ENCODE assay signal across 8 cellular contexts in genomic region chr19:893775-894090, GRCh38. TPM values are rescaled to one million over a fixed set of nuclear protein-coding genes. Genes with fewer than 3 reads are reported as not detected.
A peak's percentile ranks its signal among the peaks of the same experiment; 100 is the strongest.
DNase-seq lines count a peak whose midpoint lies in the region; ATAC-seq, FAIRE-seq and TF ChIP-seq lines count a peak whose summit lies in the region.

No MANE protein-coding gene starts in this region.

- H3K4me1 Mint-ChIP-seq in progenitor cell of endocrine pancreas (ENCODE audit: low read depth) = peaks cover 3% of the 10 kb centered on the region

- H3K27me3 Mint-ChIP-seq in progenitor cell of endocrine pancreas = no peaks in the 10 kb centered on the region

- H3K9me3 ChIP-seq in DND-41 (ENCODE audit: insufficient read depth, low read length, severe bottlenecking) = no peaks in the 10 kb centered on the region
- H3K9me3 ChIP-seq in OCI-LY1 (ENCODE audit: low read length) = no peaks in the 10 kb centered on the region
- no peaks in the 10 kb centered on the region for H3K9me3 ChIP-seq in kidney (ENCODE audit: control insufficient read depth in 1 of 2, low read length in 2 of 2)

- H2AFZ ChIP-seq in DND-41 (ENCODE audit: low read depth, low read length) (peak overlapping the region; percentile 55; the same call in 1 of the 2 replicates), OCI-LY1 (ENCODE audit: low read length) (no peak overlapping the region)

- H3K79me2 ChIP-seq in DND-41 (ENCODE audit: insufficient read depth, low read length) (peaks cover 21% of the 10 kb centered on the region), OCI-LY1 (ENCODE audit: insufficient read depth, low read length) (no peaks in the 10 kb centered on the region)

- peaks cover 4% of the 10 kb centered on the region; the same call in 1 of the 2 replicates for H3F3A ChIP-seq in OCI-LY1 (ENCODE audit: insufficient read depth, low read length)

- H3K27ac ChIP-seq in DND-41 (ENCODE audit: low read length) (peak overlapping the region; percentile 86), OCI-LY1 (ENCODE audit: low read depth, low read length, poor library complexity, severe bottlenecking) (peak overlapping the region; percentile 54), dorsolateral prefrontal cortex (peak overlapping the region; percentile 73 to 100 (median 97)), kidney (ENCODE audit: low read depth in 2 of 2, low read length in 2 of 2) (peak overlapping the region in 1 of 2 donors; percentile 98)

- H3K36me3 ChIP-seq in DND-41 (ENCODE audit: insufficient read depth, low read length) (peaks cover 29% of the 10 kb centered on the region), OCI-LY1 (ENCODE audit: insufficient read depth, low read length) (peaks cover 26% of the 10 kb centered on the region), kidney (ENCODE audit: control insufficient read depth in 1 of 2, insufficient read depth in 2 of 2, low read length in 2 of 2) (peaks cover under 1 to 4% of the 10 kb centered on the region in 2 donors)

- peaks cover 5% of the 10 kb centered on the region for H3K36me3 Mint-ChIP-seq in progenitor cell of endocrine pancreas (ENCODE audit: insufficient read depth)

- no peaks in the 10 kb centered on the region for H3K9me3 Mint-ChIP-seq in progenitor cell of endocrine pancreas (ENCODE audit: low read depth)

- H3K27ac Mint-ChIP-seq in progenitor cell of endocrine pancreas = peak overlapping the region; percentile 100

- H3K9ac ChIP-seq in DND-41 (ENCODE audit: low read depth, low read length) (peak overlapping the region; percentile 90), OCI-LY1 (ENCODE audit: low read length) (peak overlapping the region; percentile 92; the same call in 1 of the 2 replicates), kidney (ENCODE audit: low read length in 2 of 2) (no peak overlapping the region)

- no peak for DNase-seq in DND-41
- no peak for DNase-seq in dorsolateral prefrontal cortex
- no peak for DNase-seq in progenitor cell of endocrine pancreas (ENCODE audit: low spot score, unreplicated experiment)
- DNase-seq in kidney = no peak

- H3K9me2 ChIP-seq in OCI-LY1 (ENCODE audit: low read depth, low read length) = no peaks in the 10 kb centered on the region

- H3K4me1 ChIP-seq in DND-41 (ENCODE audit: insufficient read depth, low read length) = peaks cover 27% of the 10 kb centered on the region
- peaks cover 12% of the 10 kb centered on the region for H3K4me1 ChIP-seq in OCI-LY1 (ENCODE audit: insufficient read depth, low read length, severe bottlenecking)
- H3K4me1 ChIP-seq in kidney (ENCODE audit: control insufficient read depth in 1 of 2, insufficient read depth in 1 of 2, low read depth in 1 of 2, low read length in 2 of 2) = peaks cover 0 to 2% of the 10 kb centered on the region in 2 donors

- H3K4me3 Mint-ChIP-seq in progenitor cell of endocrine pancreas (ENCODE audit: low read depth) = peak overlapping the region; percentile 87

- ATAC-seq in DND-41 (ENCODE audit: insufficient read depth, low read depth) (no peak), GM18870 (IDR thresholded peaks at IDR 0.05; ENCODE audit: unreplicated experiment) (no peak), GM21737 (IDR thresholded peaks at IDR 0.05; ENCODE audit: unreplicated experiment) (no peak), HG03135 (IDR thresholded peaks at IDR 0.05; ENCODE audit: unreplicated experiment) (no peak)

- intact Hi-C loops in dorsolateral prefrontal cortex (cut with DNase I) = loop anchor here (1.0 to 10.0 kb wide), 2 partner anchors 96 to 319 kb away; partner anchors contain the start of genes BSG (in 1 of the 2) and PTBP1 (in 1 of the 2)
- intact Hi-C loops in kidney (cut with DNase I) = no loop called here

- H3K27me3 ChIP-seq in DND-41 (ENCODE audit: insufficient read depth, low read length, poor library complexity) (no peaks in the 10 kb centered on the region), OCI-LY1 (ENCODE audit: insufficient read depth, low read length) (no peaks in the 10 kb centered on the region), dorsolateral prefrontal cortex (no peaks in the 10 kb centered on the region)

- TF ChIP-seq CTCF in DND-41 (IDR thresholded peaks at IDR 0.05; ENCODE audit: borderline replicate concordance, extremely low read depth, low read length, poor library complexity, severe bottlenecking) (no peak), OCI-LY1 (IDR thresholded peaks at IDR 0.05; ENCODE audit: low read length) (no peak), dorsolateral prefrontal cortex (IDR thresholded peaks at IDR 0.05 in 54 of 56, conservative IDR thresholded peaks at IDR 0.05 in 2 of 56; ENCODE audit: low read depth in 1 of 56, partially characterized antibody in 56 of 56) (no peak), progenitor cell of endocrine pancreas (IDR thresholded peaks at IDR 0.05; ENCODE audit: unreplicated experiment) (no peak), kidney (IDR thresholded peaks at IDR 0.05; ENCODE audit: borderline replicate concordance, extremely low read depth, insufficient read depth) (no peak)

- peak overlapping the region in 1 of 2 experiments; percentile 88; a peak in 2 of 4 replicates for H3K4me3 ChIP-seq in DND-41 (ENCODE audit: low read depth in 1 of 2, low read length in 2 of 2)
- H3K4me3 ChIP-seq in OCI-LY1 (ENCODE audit: low read depth, low read length, poor library complexity, severe bottlenecking) = peak overlapping the region; percentile 76
- H3K4me3 ChIP-seq in dorsolateral prefrontal cortex = peak overlapping the region in 58 of 59 donors; percentile 59 to 98 (median 83)
- peak overlapping the region in 1 of 2 donors; percentile 69 for H3K4me3 ChIP-seq in kidney (ENCODE audit: low read length in 2 of 2)

- no peak for FAIRE-seq in kidney (lab: Jason Lieb, UNC)

- H4K20me1 ChIP-seq in DND-41 (ENCODE audit: insufficient read depth, low read length) (no peaks in the 10 kb centered on the region; the same call in 1 of the 2 replicates), OCI-LY1 (ENCODE audit: insufficient read depth, low read length) (no peaks in the 10 kb centered on the region)

- peak overlapping the region; percentile 52 for H3K4me2 ChIP-seq in DND-41 (ENCODE audit: insufficient read depth, low read length)
- peak overlapping the region; percentile 64 for H3K4me2 ChIP-seq in OCI-LY1 (ENCODE audit: low read length)

RNA-seq across cellular contexts. Expression of gene RNU6-9, which starts 0.4 kb away (rescaled TPM):
- not detected for total RNA-seq in dorsolateral prefrontal cortex
- not detected in 2 replicates for total RNA-seq in progenitor cell of endocrine pancreas
- total RNA-seq in kidney = not detected
- polyA plus RNA-seq in kidney (ENCODE audit: insufficient read depth, low read depth, low replicate concordance) = not detected

RNA-seq across cellular contexts. Expression of gene MED16, which starts 0.7 kb away (rescaled TPM):
- total RNA-seq in dorsolateral prefrontal cortex (100 to 1,000 TPM in 1 of 120 experiments, 10 to 100 TPM in 119; 48.8 to 100 (median 63.9) TPM), progenitor cell of endocrine pancreas (87.2 and 91.7 TPM in 2 replicates), kidney (56.5 TPM)
- 72.1 TPM for polyA plus RNA-seq in kidney (ENCODE audit: insufficient read depth, low read depth, low replicate concordance)

RNA-seq across cellular contexts. Expression of gene R3HDM4, which starts 19.3 kb away (rescaled TPM):
- 10 to 100 TPM; 26.1 to 60.5 (median 37.5) TPM for total RNA-seq in dorsolateral prefrontal cortex
- 61.4 and 63.1 TPM in 2 replicates for total RNA-seq in progenitor cell of endocrine pancreas
- total RNA-seq in kidney = 71.4 TPM
- 47.4 TPM for polyA plus RNA-seq in kidney (ENCODE audit: insufficient read depth, low read depth, low replicate concordance)

RNA-seq across cellular contexts. Expression of gene KISS1R, which starts 23.4 kb away (rescaled TPM):
- total RNA-seq in dorsolateral prefrontal cortex (1 to 10 TPM in 59 of 120 experiments, under 1 TPM in 56, not detected in 5; 0.29 to 3.5 (median 1.0) TPM), progenitor cell of endocrine pancreas (5.8 and 6.1 TPM in 2 replicates), kidney (0.69 TPM)
- not detected for polyA plus RNA-seq in kidney (ENCODE audit: insufficient read depth, low read depth, low replicate concordance)

RNA-seq across cellular contexts. Expression of gene ARID3A, which starts 32.1 kb away (rescaled TPM):
- 10 to 100 TPM in 40 of 120 experiments, 1 to 10 TPM in 80; 3.8 to 17.6 (median 8.7) TPM for total RNA-seq in dorsolateral prefrontal cortex
- total RNA-seq in progenitor cell of endocrine pancreas = 149 and 154 TPM in 2 replicates
- total RNA-seq in kidney = 16.9 TPM
- 5.6 TPM for polyA plus RNA-seq in kidney (ENCODE audit: insufficient read depth, low read depth, low replicate concordance)

Comparison
In these comparisons a context has a peak if more than half of its experiments do, and no peak if none do; other contexts are left out.
1. H3K9ac ChIP-seq: peak in DND-41 (single experiment) and OCI-LY1 (single experiment); none in kidney (0 of 2).